ENCODE assay signal across 9 cellular contexts in genomic region chr2:73175663-73176204, GRCh38. TPM values are rescaled to one million over a fixed set of nuclear protein-coding genes. Genes with fewer than 3 reads are reported as not detected.
A peak's percentile ranks its signal among the peaks of the same experiment; 100 is the strongest.
DNase-seq lines count a peak whose midpoint lies in the region.
"Had no signal": no experiment of that assay in that cellular context is flagged by ENCODE, and none has a peak within 500 bp of the region (broad histone marks: within the 10 kb centered on the region; RNA-seq: fewer than 3 reads in every experiment).

No MANE protein-coding gene starts in this region.

- H3K27me3 ChIP-seq in esophagus (ENCODE audit: control insufficient read depth in 1 of 2, insufficient read depth in 2 of 2, low read length in 2 of 2), result peaks cover 0 to 3% of the 10 kb centered on the region in 2 donors

- H3K4me3 ChIP-seq in esophagus (ENCODE audit: low read depth in 1 of 2, low read length in 2 of 2), result peak overlapping the region; percentile 20 to 61

- DNase-seq in NCI-H345 (lab: John Stamatoyannopoulos, UW) (peak; percentile 61), NCI-H345 treated with DMSO at 0.1 percent for 48 hours (lab: John Stamatoyannopoulos, UW; ENCODE audit: unreplicated experiment) (no peak), NCI-H82 treated with DMSO at 0.1 percent for 48 hours (lab: John Stamatoyannopoulos, UW; ENCODE audit: unreplicated experiment) (peak; percentile 15), mucosa of gallbladder (ENCODE audit: low spot score) (peak; percentile 72), GOT3 (lab: John Stamatoyannopoulos, UW) (no peak)
- peak; percentile 76 for DNase-seq in activated T-cell treated with anti-CD3 and anti-CD28 coated beads, Interleukin-2, amount 50 U/mL, for 1 hour
- DNase-seq in stimulated activated CD8-positive, alpha-beta memory T cell treated with anti-CD3 and anti-CD28 coated beads, Interleukin-4, amount 100 ng/mL, for 4 hours (ENCODE audit: low read depth in 2 of 2, low spot score in 1 of 2), result peak; percentile 28 to 43

- no peaks in the 10 kb centered on the region for H3K9me3 ChIP-seq in esophagus (ENCODE audit: control insufficient read depth in 2 of 2, insufficient read depth in 1 of 2, low read depth in 1 of 2, low read length in 1 of 2)

- no peaks in the 10 kb centered on the region for H3K36me3 ChIP-seq in esophagus (ENCODE audit: control insufficient read depth in 2 of 2, insufficient read depth in 2 of 2, low read length in 1 of 2)

- H3K4me1 ChIP-seq in esophagus (ENCODE audit: control insufficient read depth in 2 of 2, insufficient read depth in 2 of 2, low read length in 1 of 2), result peaks cover 0 to 16% of the 10 kb centered on the region in 2 donors

- no peak overlapping the region for H3K27ac ChIP-seq in esophagus (ENCODE audit: low read depth in 2 of 2, low read length in 1 of 2)

- 1% methylated on average over 45 to 59 of the region's 59 CpGs for WGBS in esophagus, 2 donors

RNA-seq across cellular contexts. Expression of gene NOTO, which starts 26.6 kb away (rescaled TPM):
- not detected for polyA plus RNA-seq in esophagus
- total RNA-seq in mucosa of gallbladder, result not detected
- total RNA-seq: renal cortical epithelial cell had no signal

RNA-seq across cellular contexts. Expression of gene SMYD5, which starts 38.3 kb away (rescaled TPM):
- polyA plus RNA-seq in esophagus, result 10 to 100 TPM; 12.6 to 13.6 TPM
- total RNA-seq in mucosa of gallbladder, result 12.9 TPM

RNA-seq across cellular contexts. Expression of gene PRADC1, which starts 57.3 kb away (rescaled TPM):
- 10 to 100 TPM; 21.4 to 22.5 TPM for polyA plus RNA-seq in esophagus
- total RNA-seq in mucosa of gallbladder, result 20.8 TPM

RNA-seq across cellular contexts. Expression of gene CCT7, which starts 58.4 kb away (rescaled TPM):
- polyA plus RNA-seq in esophagus, result 100 to 1,000 TPM; 101 to 164 TPM
- 205 TPM for total RNA-seq in mucosa of gallbladder

Comparison
In these comparisons a context has a peak if more than half of its experiments do, and no peak if none do; other contexts are left out.
1. DNase-seq: peak in NCI-H345 (single experiment), NCI-H82 treated with DMSO at 0.1 percent for 48 hours (single experiment), activated T-cell treated with anti-CD3 and anti-CD28 coated beads, Interleukin-2, amount 50 U/mL, for 1 hour (single experiment), mucosa of gallbladder (single experiment) and stimulated activated CD8-positive, alpha-beta memory T cell treated with anti-CD3 and anti-CD28 coated beads, Interleukin-4, amount 100 ng/mL, for 4 hours (2 of 2); none in NCI-H345 treated with DMSO at 0.1 percent for 48 hours (single experiment) and GOT3 (single experiment).